1 cellular context compared by ENCODE assay signal in genomic region chr9:74497750-74498615, GRCh38.
A peak's percentile ranks its signal among the peaks of the same experiment; 100 is the strongest.
TF ChIP-seq lines count a peak whose summit lies in the region.

No MANE protein-coding gene starts in this region.

TF ChIP-seq in WTC11, 78 proteins besides CTCF, POLR2A, EP300 and RAD21 (continued from another document):
- TF ChIP-seq FOXP4 (CRISPR knock-in tag; IDR thresholded peaks at IDR 0.05), result peak; percentile 89; the same call in 1 of the 2 replicates
- TF ChIP-seq SMAD4 (CRISPR knock-in tag; IDR thresholded peaks at IDR 0.05), result no peak
- 0 out of 2 replicates have a peak, but pooled peaks have one; percentile 65 for TF ChIP-seq PREB (CRISPR knock-in tag; IDR thresholded peaks at IDR 0.05; ENCODE audit: borderline replicate concordance)
- TF ChIP-seq ZNF219 (CRISPR knock-in tag; IDR thresholded peaks at IDR 0.05; ENCODE audit: borderline replicate concordance), result 0 out of 2 replicates have a peak, but pooled peaks have one; percentile 6
- TF ChIP-seq MAX (CRISPR knock-in tag; IDR thresholded peaks at IDR 0.05), result peak; percentile 84; the same call in 1 of the 2 replicates
- 0 out of 2 replicates have a peak, but pooled peaks have one; percentile 55 for TF ChIP-seq AFF4 (CRISPR knock-in tag; IDR thresholded peaks at IDR 0.05; ENCODE audit: borderline replicate concordance)
- peak; percentile 64; the same call in 1 of the 2 replicates for TF ChIP-seq FOXK1 (CRISPR knock-in tag; IDR thresholded peaks at IDR 0.05)
- peak; percentile 81; the same call in 1 of the 2 replicates for TF ChIP-seq HMGXB4 (CRISPR knock-in tag; IDR thresholded peaks at IDR 0.05)
- TF ChIP-seq TP53 (CRISPR knock-in tag; IDR thresholded peaks at IDR 0.05), result peak; percentile 66; the same call in 1 of the 2 replicates
